9 cellular contexts compared by ENCODE assay signal in genomic region chr13:93326427-93326826, GRCh38.
"Had no signal": no experiment of that assay in that cellular context is flagged by ENCODE, and none has a peak within 500 bp of the region (broad histone marks: within the 10 kb centered on the region; RNA-seq: fewer than 3 reads in every experiment).

No MANE protein-coding gene starts in this region.

- DNase-seq: GM23248, GOT3, H7, HFFc6 had no signal

- H3K27ac Mint-ChIP-seq: HFFc6, IgD-negative memory B cell had no signal

- H3K4me1 Mint-ChIP-seq: IgD-negative memory B cell had no signal

- H3K27ac ChIP-seq: GM23248, HL-60 had no signal

- H3K4me3 ChIP-seq: GM23248, HAP-1 had no signal

- H3K9ac ChIP-seq: GM23248 had no signal

- H3K27me3 Mint-ChIP-seq: IgD-negative memory B cell had no signal

- H3K9me3 ChIP-seq: HAP-1 had no signal

- H3K4me3 Mint-ChIP-seq: HFFc6, IgD-negative memory B cell had no signal

- H3K4me1 ChIP-seq: HAP-1 had no signal

- H3K36me3 ChIP-seq: HAP-1 had no signal

- H3K36me3 Mint-ChIP-seq: IgD-negative memory B cell had no signal

- FAIRE-seq: HepG2 had no signal

- ATAC-seq: HCT116 had no signal

- H3K9me3 Mint-ChIP-seq: HFFc6 had no signal

- H2AFZ ChIP-seq: GM23248 had no signal
